In the genomic region with DNA sequence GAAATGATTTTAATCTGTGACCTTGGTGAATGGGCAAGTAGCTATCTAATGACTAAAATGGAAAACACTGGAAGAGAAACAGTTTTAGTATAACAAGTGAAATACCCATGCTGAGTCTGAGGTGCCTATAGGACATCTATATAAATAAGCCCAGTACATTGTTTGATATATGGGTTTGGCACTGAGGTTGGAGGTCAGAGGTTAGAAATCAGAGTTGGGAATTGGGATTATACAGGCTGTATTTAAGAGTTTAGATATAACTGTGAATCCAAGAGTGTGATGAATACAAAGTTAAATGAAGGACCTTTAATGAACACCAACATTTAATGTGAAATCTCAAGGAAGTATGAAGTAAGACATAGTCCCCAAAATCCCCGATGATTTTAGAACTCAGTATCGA, we compare ENCODE assay signal across 33 cellular contexts. TPM values are rescaled to one million over a fixed set of nuclear protein-coding genes. Genes with fewer than 3 reads are reported as not detected.
"Had no signal": no experiment of that assay in that cellular context is flagged by ENCODE, and none has a peak within 500 bp of the region (broad histone marks: within the 10 kb centered on the region; RNA-seq: fewer than 3 reads in every experiment).

No MANE protein-coding gene starts in this region.

- H3K27ac Mint-ChIP-seq: stimulated activated effector memory CD8-positive, alpha-beta T cell treated with anti-CD3 and anti-CD28 coated beads, Interleukin-12 subunit alpha, Interleukin-12 subunit beta, amount 100 ng/mL, for 72 hours; stimulated activated memory B cell treated with anti-CD40 and anti-IgM and Interleukin-4, amounts not matched to agents 10 μg/mL and 1 μg/mL and 100 μg/mL, for 72 hours; stimulated activated naive B cell treated with anti-CD40 and anti-IgM and Interleukin-4, amounts not matched to agents 10 μg/mL and 1 μg/mL and 100 μg/mL, for 72 hours; stimulated activated naive CD8-positive, alpha-beta T cell treated with anti-CD3 and anti-CD28 coated beads, Interleukin-15, amount 100 ng/mL, for 72 hours; stimulated activated naive CD8-positive, alpha-beta T cell treated with anti-CD3 and anti-CD28 coated beads, Interleukin-15, Interleukin-2, amounts not matched to agents 100 ng/mL and 50 ng/mL, for 24 hours; type B pancreatic cell had no signal

- H3K4me3 ChIP-seq: stomach, suprapubic skin, testis, thoracic aorta, thyroid gland, tibial artery, tibial nerve, transverse colon, upper lobe of left lung, upper lobe of right lung, uterus, vagina had no signal

- FAIRE-seq: urothelium cell line had no signal

- H3K36me3 ChIP-seq: stomach, suprapubic skin, thoracic aorta, thyroid gland, tibial artery, tibial nerve, transverse colon, upper lobe of left lung, upper lobe of right lung, uterus, vagina had no signal

- DNase-seq: stimulated activated CD4-positive, alpha-beta T cell treated with anti-CD3 and anti-CD28 coated beads, Interleukin-2, amount 100 ng/mL, for 48 hours; stimulated activated CD4-positive, alpha-beta T cell treated with anti-CD3 and anti-CD28 coated beads, Interleukin-4, amount 100 ng/mL, for 1 hour; stimulated activated CD4-positive, alpha-beta T cell treated with anti-CD3 and anti-CD28 coated beads, Interleukin-4, amount 100 ng/mL, for 24 hours; stimulated activated CD4-positive, alpha-beta T cell treated with anti-CD3 and anti-CD28 coated beads, Interleukin-4, amount 100 ng/mL, for 4 hours; stimulated activated CD8-positive, alpha-beta memory T cell treated with anti-CD3 and anti-CD28 coated beads, Interleukin-4, amount 100 ng/mL, for 48 hours; stimulated activated naive B cell treated with anti-CD40 and anti-IgM and Interleukin-4, amounts not matched to agents 10 μg/mL and 1 μg/mL and 100 μg/mL, for 72 hours; stimulated activated naive CD4-positive, alpha-beta T cell; stimulated activated naive CD4-positive, alpha-beta T cell treated with Interleukin-2 at 50 U/mL for 16 hours; stimulated activated naive CD8-positive, alpha-beta T cell treated with anti-CD3 and anti-CD28 coated beads, Interleukin-15, amount 100 ng/mL, for 72 hours; stimulated activated naive CD8-positive, alpha-beta T cell treated with anti-CD3 and anti-CD28 coated beads, Interleukin-15, Interleukin-2, amounts not matched to agents 100 U/mL and 50 U/mL, for 24 hours; stomach; substantia nigra; testis; thyroid gland; tibial artery; transverse colon; trophoblast cell; upper lobe of left lung; upper lobe of right lung; uterus had no signal

- ATAC-seq: stimulated activated effector memory CD8-positive, alpha-beta T cell treated with anti-CD3 and anti-CD28 coated beads, Interleukin-12 subunit alpha, Interleukin-12 subunit beta, amount 100 ng/mL, for 72 hours; stimulated activated memory B cell treated with anti-CD40 and anti-IgM and Interleukin-4, amounts not matched to agents 10 μg/mL and 1 μg/mL and 100 μg/mL, for 72 hours; stimulated activated naive B cell treated with anti-CD40 and anti-IgM and Interleukin-4, amounts not matched to agents 10 μg/mL and 1 μg/mL and 100 μg/mL, for 72 hours; stimulated activated naive CD8-positive, alpha-beta T cell treated with anti-CD3 and anti-CD28 coated beads, Interleukin-15, amount 100 ng/mL, for 72 hours; stimulated activated naive CD8-positive, alpha-beta T cell treated with anti-CD3 and anti-CD28 coated beads, Interleukin-15, Interleukin-2, amounts not matched to agents 100 U/mL and 50 U/mL, for 24 hours; upper lobe of right lung had no signal

- H3K9me3 ChIP-seq: stomach, suprapubic skin, testis, thoracic aorta, thyroid gland, tibial artery, tibial nerve, transverse colon, upper lobe of left lung, upper lobe of right lung, uterus, vagina had no signal

- H3K4me3 Mint-ChIP-seq: stimulated activated effector memory CD8-positive, alpha-beta T cell treated with anti-CD3 and anti-CD28 coated beads, Interleukin-12 subunit alpha, Interleukin-12 subunit beta, amount 100 ng/mL, for 72 hours; stimulated activated memory B cell treated with anti-CD40 and anti-IgM and Interleukin-4, amounts not matched to agents 10 μg/mL and 1 μg/mL and 100 μg/mL, for 72 hours; stimulated activated naive B cell treated with anti-CD40 and anti-IgM and Interleukin-4, amounts not matched to agents 10 μg/mL and 1 μg/mL and 100 μg/mL, for 72 hours; stimulated activated naive CD8-positive, alpha-beta T cell treated with anti-CD3 and anti-CD28 coated beads, Interleukin-15, amount 100 ng/mL, for 72 hours; stimulated activated naive CD8-positive, alpha-beta T cell treated with anti-CD3 and anti-CD28 coated beads, Interleukin-15, Interleukin-2, amounts not matched to agents 100 ng/mL and 50 ng/mL, for 24 hours; type B pancreatic cell had no signal

- H3K27me3 ChIP-seq: stomach, suprapubic skin, testis, thyroid gland, tibial artery, tibial nerve, transverse colon, upper lobe of left lung, upper lobe of right lung, uterus, vagina had no signal

- H3K9me3 Mint-ChIP-seq: stimulated activated effector memory CD8-positive, alpha-beta T cell treated with anti-CD3 and anti-CD28 coated beads, Interleukin-12 subunit alpha, Interleukin-12 subunit beta, amount 100 ng/mL, for 72 hours; stimulated activated memory B cell treated with anti-CD40 and anti-IgM and Interleukin-4, amounts not matched to agents 10 μg/mL and 1 μg/mL and 100 μg/mL, for 72 hours; stimulated activated naive B cell treated with anti-CD40 and anti-IgM and Interleukin-4, amounts not matched to agents 10 μg/mL and 1 μg/mL and 100 μg/mL, for 72 hours; stimulated activated naive CD8-positive, alpha-beta T cell treated with anti-CD3 and anti-CD28 coated beads, Interleukin-15, amount 100 ng/mL, for 72 hours; stimulated activated naive CD8-positive, alpha-beta T cell treated with anti-CD3 and anti-CD28 coated beads, Interleukin-15, Interleukin-2, amounts not matched to agents 100 ng/mL and 50 ng/mL, for 24 hours; type B pancreatic cell had no signal

- H3K4me1 Mint-ChIP-seq: stimulated activated effector memory CD8-positive, alpha-beta T cell treated with anti-CD3 and anti-CD28 coated beads, Interleukin-12 subunit alpha, Interleukin-12 subunit beta, amount 100 ng/mL, for 72 hours; stimulated activated naive CD8-positive, alpha-beta T cell treated with anti-CD3 and anti-CD28 coated beads, Interleukin-15, amount 100 ng/mL, for 72 hours had no signal

- H3K4me1 ChIP-seq: stomach, suprapubic skin, testis, thyroid gland, tibial artery, tibial nerve, transverse colon, upper lobe of left lung, upper lobe of right lung, uterus, vagina had no signal

- H3K36me3 Mint-ChIP-seq: stimulated activated effector memory CD8-positive, alpha-beta T cell treated with anti-CD3 and anti-CD28 coated beads, Interleukin-12 subunit alpha, Interleukin-12 subunit beta, amount 100 ng/mL, for 72 hours; stimulated activated memory B cell treated with anti-CD40 and anti-IgM and Interleukin-4, amounts not matched to agents 10 μg/mL and 1 μg/mL and 100 μg/mL, for 72 hours; stimulated activated naive B cell treated with anti-CD40 and anti-IgM and Interleukin-4, amounts not matched to agents 10 μg/mL and 1 μg/mL and 100 μg/mL, for 72 hours; type B pancreatic cell had no signal

- H3K27ac ChIP-seq: stomach, suprapubic skin, testis, thoracic aorta, thyroid gland, tibial artery, tibial nerve, transverse colon, upper lobe of left lung, upper lobe of right lung, uterus, vagina had no signal

RNA-seq across cellular contexts. Expression of a gene that starts 3.1 kb away (rescaled TPM):
- total RNA-seq: suprapubic skin, temporal lobe, testis, thoracic aorta, transverse colon, upper lobe of right lung, urinary bladder, vagina had no signal
- polyA plus RNA-seq: urinary bladder had no signal

RNA-seq across cellular contexts. Expression of a gene that starts 12.3 kb away (rescaled TPM):
- total RNA-seq: subcutaneous adipose tissue, suprapubic skin, testis, thoracic aorta, thyroid gland, tibial nerve, transverse colon, upper lobe of right lung, ureter, vagina had no signal
- polyA plus RNA-seq: stomach, urinary bladder had no signal

RNA-seq across cellular contexts. Expression of a gene that starts 17.2 kb away (rescaled TPM):
- total RNA-seq: subcutaneous adipose tissue, suprapubic skin, testis, thoracic aorta, thyroid gland, tibial nerve, transverse colon, ureter, vagina had no signal
- polyA plus RNA-seq: urinary bladder had no signal

RNA-seq across cellular contexts. Expression of a gene that starts 32.4 kb away (rescaled TPM):
- total RNA-seq: subcutaneous adipose tissue, thoracic aorta, tibial nerve, transverse colon, upper lobe of right lung, ureter, vagina had no signal
- polyA plus RNA-seq: stomach had no signal
